ENCODE assay signal across 1 cellular context in the genomic region with DNA sequence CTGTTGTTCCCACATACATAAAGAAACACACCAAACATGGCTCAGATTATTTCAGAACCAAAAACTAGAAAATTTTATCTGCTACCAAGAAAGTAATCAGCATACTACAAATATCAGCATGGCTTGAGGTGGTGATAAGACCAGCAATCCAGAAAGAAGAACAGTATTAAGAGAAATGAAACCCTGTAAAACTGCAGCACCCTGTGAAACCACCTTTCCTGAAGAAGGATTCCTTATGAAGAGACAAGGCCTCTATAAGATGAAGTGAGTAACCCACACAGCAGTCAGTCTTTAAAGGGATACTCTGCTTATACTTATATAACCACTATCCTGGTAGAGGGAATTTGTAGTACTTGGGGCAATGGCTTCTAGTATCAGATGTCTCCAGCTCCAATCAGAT.
TF ChIP-seq lines count a peak whose summit lies in the region.

No MANE protein-coding gene starts in this region.

TF ChIP-seq in WTC11, 78 proteins besides CTCF, POLR2A, EP300 and RAD21 (continued from another document):
- TF ChIP-seq, protein P1, sequence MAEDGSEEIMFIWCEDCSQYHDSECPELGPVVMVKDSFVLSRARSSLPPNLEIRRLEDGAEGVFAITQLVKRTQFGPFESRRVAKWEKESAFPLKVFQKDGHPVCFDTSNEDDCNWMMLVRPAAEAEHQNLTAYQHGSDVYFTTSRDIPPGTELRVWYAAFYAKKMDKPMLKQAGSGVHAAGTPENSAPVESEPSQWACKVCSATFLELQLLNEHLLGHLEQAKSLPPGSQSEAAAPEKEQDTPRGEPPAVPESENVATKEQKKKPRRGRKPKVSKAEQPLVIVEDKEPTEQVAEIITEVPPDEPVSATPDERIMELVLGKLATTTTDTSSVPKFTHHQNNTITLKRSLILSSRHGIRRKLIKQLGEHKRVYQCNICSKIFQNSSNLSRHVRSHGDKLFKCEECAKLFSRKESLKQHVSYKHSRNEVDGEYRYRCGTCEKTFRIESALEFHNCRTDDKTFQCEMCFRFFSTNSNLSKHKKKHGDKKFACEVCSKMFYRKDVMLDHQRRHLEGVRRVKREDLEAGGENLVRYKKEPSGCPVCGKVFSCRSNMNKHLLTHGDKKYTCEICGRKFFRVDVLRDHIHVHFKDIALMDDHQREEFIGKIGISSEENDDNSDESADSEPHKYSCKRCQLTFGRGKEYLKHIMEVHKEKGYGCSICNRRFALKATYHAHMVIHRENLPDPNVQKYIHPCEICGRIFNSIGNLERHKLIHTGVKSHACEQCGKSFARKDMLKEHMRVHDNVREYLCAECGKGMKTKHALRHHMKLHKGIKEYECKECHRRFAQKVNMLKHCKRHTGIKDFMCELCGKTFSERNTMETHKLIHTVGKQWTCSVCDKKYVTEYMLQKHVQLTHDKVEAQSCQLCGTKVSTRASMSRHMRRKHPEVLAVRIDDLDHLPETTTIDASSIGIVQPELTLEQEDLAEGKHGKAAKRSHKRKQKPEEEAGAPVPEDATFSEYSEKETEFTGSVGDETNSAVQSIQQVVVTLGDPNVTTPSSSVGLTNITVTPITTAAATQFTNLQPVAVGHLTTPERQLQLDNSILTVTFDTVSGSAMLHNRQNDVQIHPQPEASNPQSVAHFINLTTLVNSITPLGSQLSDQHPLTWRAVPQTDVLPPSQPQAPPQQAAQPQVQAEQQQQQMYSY (CRISPR knock-in tag; IDR thresholded peaks at IDR 0.05): no peak
- TF ChIP-seq AFF4 (CRISPR knock-in tag; IDR thresholded peaks at IDR 0.05; ENCODE audit: borderline replicate concordance) (no peak), MAX (CRISPR knock-in tag; IDR thresholded peaks at IDR 0.05) (no peak), ZNF425 (CRISPR knock-in tag; conservative IDR thresholded peaks at IDR 0.05) (no peak), KAT7 (CRISPR knock-in tag; IDR thresholded peaks at IDR 0.05; ENCODE audit: borderline replicate concordance) (no peak)
